In genomic region chr2:33107690-33108482, GRCh38 we compare ENCODE assay signal across 2 cellular contexts.
TF ChIP-seq lines count a peak whose summit lies in the region.

No MANE protein-coding gene starts in this region.

TF ChIP-seq in IMR-90, 13 proteins besides CTCF, POLR2A, EP300 and RAD21:
- TF ChIP-seq FOS (IDR thresholded peaks at IDR 0.05; ENCODE audit: low read depth, low read length) (no peak), MAZ (IDR thresholded peaks at IDR 0.05; ENCODE audit: borderline replicate concordance, low read depth, low read length) (no peak), CEBPB (IDR thresholded peaks at IDR 0.05; ENCODE audit: low read depth, low read length) (no peak), SMC3 (IDR thresholded peaks at IDR 0.05; ENCODE audit: low read depth, low read length) (no peak), RFX5 (IDR thresholded peaks at IDR 0.05; ENCODE audit: low read depth, low read length) (no peak), ELK1 (IDR thresholded peaks at IDR 0.05; ENCODE audit: borderline replicate concordance, low read depth, low read length) (no peak), MAFK (IDR thresholded peaks at IDR 0.05; ENCODE audit: low read depth, low read length) (no peak), NFE2L2 (IDR thresholded peaks at IDR 0.05; ENCODE audit: low read depth, low read length) (no peak), BHLHE40 (IDR thresholded peaks at IDR 0.05; ENCODE audit: low read depth, low read length) (no peak)

TF ChIP-seq in GM23338, 12 proteins besides CTCF, POLR2A, EP300 and RAD21:
- TF ChIP-seq CREB1 (CRISPR knock-in tag; IDR thresholded peaks at IDR 0.05; ENCODE audit: low read depth), result no peak
- no peak for TF ChIP-seq ZNF462 (CRISPR knock-in tag; IDR thresholded peaks at IDR 0.05)
- TF ChIP-seq POLR2AphosphoS5 (IDR thresholded peaks at IDR 0.05; ENCODE audit: low read depth), result no peak
- no peak for TF ChIP-seq NANOG (IDR thresholded peaks at IDR 0.05; ENCODE audit: borderline replicate concordance)
- no peak for TF ChIP-seq ZNF331 (CRISPR knock-in tag; IDR thresholded peaks at IDR 0.05; ENCODE audit: low read depth)
- TF ChIP-seq STAT1 (IDR thresholded peaks at IDR 0.05; ENCODE audit: unreplicated experiment), result no peak
- no peak for TF ChIP-seq EZH2 (IDR thresholded peaks at IDR 0.05; ENCODE audit: low read depth, unreplicated experiment)
